ENCODE assay signal across 8 cellular contexts in genomic region chr9:3732077-3733038, GRCh38.
A peak's percentile ranks its signal among the peaks of the same experiment; 100 is the strongest.
DNase-seq lines count a peak whose midpoint lies in the region; ATAC-seq, FAIRE-seq and TF ChIP-seq lines count a peak whose summit lies in the region.

No MANE protein-coding gene starts in this region.

- peak; percentile 74 for DNase-seq in AML-193 (lab: John Stamatoyannopoulos, UW)
- DNase-seq in NCI-H1105 (lab: John Stamatoyannopoulos, UW), result peak; percentile 64
- peak; percentile 38 for DNase-seq in SK-N-DZ (ENCODE audit: low spot score)
- peak; percentile 72 for DNase-seq in mammary epithelial cell
- peak; percentile 54 for DNase-seq in keratinocyte (ENCODE audit: low read depth, low spot score)
- peak; percentile 28 to 44 for DNase-seq in stimulated activated CD4-positive, alpha-beta T cell treated with anti-CD3 and anti-CD28 coated beads, Interleukin-2, amount 100 ng/mL, for 24 hours

- TF ChIP-seq CTCF in mammary epithelial cell (conservative IDR thresholded peaks at IDR 0.05 in 1 of 2, IDR thresholded peaks at IDR 0.05 in 1 of 2; ENCODE audit: extremely low read depth in 1 of 2, insufficient read depth in 1 of 2, low read depth in 1 of 2, low read length in 2 of 2) (peak; percentile 77 to 84), keratinocyte (optimal IDR thresholded peaks at IDR 0.05 in 1 of 3, IDR thresholded peaks at IDR 0.05 in 1 of 3, conservative IDR thresholded peaks at IDR 0.05 in 1 of 3; ENCODE audit: extremely low read depth in 1 of 3, insufficient read depth in 2 of 3, low read length in 3 of 3) (peak; percentile 66 to 76 (median 69))

- CTCF ChIA-PET in mammary epithelial cell (lab: Charles Lee; ENCODE audit: low non-redundant PET), result interaction anchor here (0.7 kb wide), 1 partner anchor 343 kb away, joined by 4 read pairs; no protein-coding TSS in a partner anchor

- H3K79me2 ChIP-seq in mammary epithelial cell (ENCODE audit: insufficient read depth, low read length) (no peaks in the 10 kb centered on the region), keratinocyte (ENCODE audit: control insufficient read depth, insufficient read depth, low read length) (no peaks in the 10 kb centered on the region)

- FAIRE-seq in keratinocyte (lab: Jason Lieb, UNC), result peak; percentile 89

- H3K27me3 ChIP-seq in mammary epithelial cell (ENCODE audit: insufficient read depth, low read length), result no peaks in the 10 kb centered on the region
- no peaks in the 10 kb centered on the region for H3K27me3 ChIP-seq in keratinocyte (ENCODE audit: control insufficient read depth, extremely low read depth, insufficient read depth, low read length)

- peak overlapping the region; percentile 69 for H3K4me2 ChIP-seq in mammary epithelial cell (ENCODE audit: insufficient read depth, low read depth, low read length)
- no peak overlapping the region for H3K4me2 ChIP-seq in keratinocyte (ENCODE audit: control insufficient read depth, extremely low read depth, insufficient read depth, low read depth, low read length)

- H3K9me3 ChIP-seq in mammary epithelial cell (replicated peaks; ENCODE audit: insufficient read depth, low read length), result no peaks in the 10 kb centered on the region
- no peaks in the 10 kb centered on the region for H3K9me3 ChIP-seq in keratinocyte (ENCODE audit: control insufficient read depth, low read depth, low read length)

- H3K4me3 ChIP-seq in mammary epithelial cell (replicated peaks in 1 of 3; ENCODE audit: insufficient read depth in 1 of 3, low read depth in 2 of 3, low read length in 3 of 3), result no peak overlapping the region
- H3K4me3 ChIP-seq in keratinocyte (ENCODE audit: control insufficient read depth in 2 of 3, extremely low read depth in 1 of 3, insufficient read depth in 2 of 3, low read depth in 1 of 3, low read length in 3 of 3), result no peak overlapping the region

- WGBS in mammary epithelial cell (ENCODE audit: low coverage, missing lambda C conversion rate), result 39% methylated on average over 7 of the region's 7 CpGs

- H2AFZ ChIP-seq in mammary epithelial cell (ENCODE audit: low read depth, low read length) (peak overlapping the region; percentile 86), keratinocyte (ENCODE audit: control insufficient read depth, low read length) (peak overlapping the region; percentile 78)

- H3K36me3 ChIP-seq in mammary epithelial cell (ENCODE audit: insufficient read depth, low read length) (no peaks in the 10 kb centered on the region), keratinocyte (ENCODE audit: control insufficient read depth in 2 of 2, extremely low read depth in 1 of 2, insufficient read depth in 2 of 2, low read length in 2 of 2) (no peaks in the 10 kb centered on the region)

- no peak for TF ChIP-seq POLR2A in GM18505 (IDR thresholded peaks at IDR 0.05; ENCODE audit: borderline replicate concordance, extremely low read depth, insufficient read depth, insufficient read length)

- intact Hi-C loops in mammary epithelial cell (cut with micrococcal nuclease), result loop anchor here (1.0 to 10.0 kb wide), 12 partner anchors 117 to 642 kb away; no protein-coding TSS in a partner anchor

- dilution Hi-C loops in mammary epithelial cell (cut with HindIII; ENCODE audit: low sequenced_read_pairs), result no loop called here
- dilution Hi-C loops in keratinocyte (cut with MboI; ENCODE audit: extremely low pct_ligation_motif_present, low sequenced_read_pairs), result no loop called here

- ATAC-seq in GM18505 (IDR thresholded peaks at IDR 0.05; ENCODE audit: unreplicated experiment) (peak; percentile 90), HG02870 (IDR thresholded peaks at IDR 0.05; ENCODE audit: unreplicated experiment) (peak; percentile 84)

- no TSS peak for BruUV-seq in mammary epithelial cell (replicated peaks; lab: Mats Ljungman, UMichigan)

- H3K27ac ChIP-seq in mammary epithelial cell (ENCODE audit: insufficient read depth, low read depth, low read length) (no peak overlapping the region), keratinocyte (ENCODE audit: control insufficient read depth, insufficient read depth, low read length) (no peak overlapping the region)

- H4K20me1 ChIP-seq in mammary epithelial cell (ENCODE audit: insufficient read depth, low read length) (no peaks in the 10 kb centered on the region), keratinocyte (ENCODE audit: control insufficient read depth, extremely low read depth, insufficient read depth, low read length) (no peaks in the 10 kb centered on the region)

- peak overlapping the region; percentile 15 for H3K9ac ChIP-seq in mammary epithelial cell (ENCODE audit: insufficient read depth, low read length)
- no peak overlapping the region for H3K9ac ChIP-seq in keratinocyte (ENCODE audit: control insufficient read depth, extremely low read depth, insufficient read depth, low read length)

- in situ Hi-C loops in mammary epithelial cell (cut with MboI; ENCODE audit: low sequenced_read_pairs in 2 of 2), result loop anchor here (10.0 to 25.0 kb wide), 4 partner anchors 270 to 632 kb away; no protein-coding TSS in a partner anchor

- H3K4me1 ChIP-seq in mammary epithelial cell (ENCODE audit: insufficient read depth, low read length), result no peaks in the 10 kb centered on the region
- H3K4me1 ChIP-seq in keratinocyte (ENCODE audit: control insufficient read depth, extremely low read depth, insufficient read depth, low read length), result peaks cover 4% of the 10 kb centered on the region

- no peaks in the 10 kb centered on the region for H3K9me1 ChIP-seq in keratinocyte (ENCODE audit: control insufficient read depth, extremely low read depth, insufficient read depth, low read length)
